In genomic region chr6:41051873-41052272, GRCh38 we compare ENCODE assay signal across 12 cellular contexts. TPM values are rescaled to one million over a fixed set of nuclear protein-coding genes. Genes with fewer than 3 reads are reported as not detected.
DNase-seq lines count a peak whose midpoint lies in the region; ATAC-seq and TF ChIP-seq lines count a peak whose summit lies in the region.
"Had no signal": no experiment of that assay in that cellular context is flagged by ENCODE, and none has a peak within 500 bp of the region (broad histone marks: within the 10 kb centered on the region; RNA-seq: fewer than 3 reads in every experiment).

No MANE protein-coding gene starts in this region.

- no peak overlapping the region for H3K4me3 ChIP-seq in heart left ventricle
- no peak overlapping the region for H3K4me3 ChIP-seq in thymus (ENCODE audit: low read length)

- H3K4me1 ChIP-seq in heart left ventricle: peaks cover 0 to 52% (median 16%) of the 10 kb centered on the region in 12 donors
- H3K4me1 ChIP-seq in thymus (ENCODE audit: control insufficient read depth, insufficient read depth, low read length): peaks cover 48% of the 10 kb centered on the region

- peaks cover 16% of the 10 kb centered on the region for H3K4me1 Mint-ChIP-seq in activated naive CD8-positive, alpha-beta T cell treated with anti-CD3 and anti-CD28 coated beads, Interleukin-2, amount 10 ng/mL, durations not matched to agents 7 days and 5 days
- H3K4me1 Mint-ChIP-seq in mesothelial cell of epicardium: peaks cover 45% of the 10 kb centered on the region

- intact Hi-C loops in heart left ventricle (cut with DNase I) (no loop called here), left ventricle myocardium superior (cut with micrococcal nuclease) (no loop called here)

- H3K36me3 Mint-ChIP-seq in activated naive CD8-positive, alpha-beta T cell treated with anti-CD3 and anti-CD28 coated beads, Interleukin-2, amount 10 ng/mL, durations not matched to agents 7 days and 5 days: peaks cover 9% of the 10 kb centered on the region
- H3K36me3 Mint-ChIP-seq in mesothelial cell of epicardium: no peaks in the 10 kb centered on the region

- H3K27ac ChIP-seq in heart left ventricle (peak overlapping the region in 8 of 12 donors; percentile 2 to 93 (median 84)), thymus (ENCODE audit: low read depth) (peak overlapping the region; percentile 77)

- no peaks in the 10 kb centered on the region for H3K27me3 ChIP-seq in heart left ventricle
- no peaks in the 10 kb centered on the region for H3K27me3 ChIP-seq in thymus (ENCODE audit: control insufficient read depth, insufficient read depth)

- peak overlapping the region; percentile 6 for H3K4me3 Mint-ChIP-seq in activated naive CD8-positive, alpha-beta T cell treated with anti-CD3 and anti-CD28 coated beads, Interleukin-2, amount 10 ng/mL, durations not matched to agents 7 days and 5 days
- H3K4me3 Mint-ChIP-seq in mesothelial cell of epicardium: no peak overlapping the region

- no peaks in the 10 kb centered on the region for H3K9me3 Mint-ChIP-seq in activated naive CD8-positive, alpha-beta T cell treated with anti-CD3 and anti-CD28 coated beads, Interleukin-2, amount 10 ng/mL, durations not matched to agents 7 days and 5 days
- H3K9me3 Mint-ChIP-seq in mesothelial cell of epicardium: no peaks in the 10 kb centered on the region

- DNase-seq in heart left ventricle (no peak), left ventricle myocardium superior (no peak), NOMO-1 treated with dmso at 0.1 percent for 144 hours (lab: John Stamatoyannopoulos, UW; ENCODE audit: unreplicated experiment) (peak; percentile 57), NCI-H446 (lab: John Stamatoyannopoulos, UW) (no peak), mesothelial cell of epicardium (ENCODE audit: low spot score in 2 of 2, unreplicated experiment in 2 of 2) (no peak), DMS114 treated with DMSO at 0.1 percent for 48 hours (lab: John Stamatoyannopoulos, UW; ENCODE audit: unreplicated experiment) (no peak)
- no peak for DNase-seq in activated naive CD8-positive, alpha-beta T cell treated with anti-CD3 and anti-CD28 coated beads, Interleukin-2, amount 10 ng/mL, durations not matched to agents 7 days and 5 days
- DNase-seq: HCEC 1CT, NCI-H774, substantia nigra had no signal

- H3K36me3 ChIP-seq in heart left ventricle: peaks cover 0 to 4% (median 0%) of the 10 kb centered on the region in 9 donors
- peaks cover 3% of the 10 kb centered on the region for H3K36me3 ChIP-seq in thymus (ENCODE audit: control insufficient read depth, insufficient read depth)

- TF ChIP-seq CTCF in heart left ventricle (IDR thresholded peaks at IDR 0.05) (no peak), mesothelial cell of epicardium (IDR thresholded peaks at IDR 0.05; ENCODE audit: unreplicated experiment) (no peak)

- no peak for TF ChIP-seq POLR2A in heart left ventricle (IDR thresholded peaks at IDR 0.05)

- ATAC-seq in heart left ventricle: no peak
- ATAC-seq in left ventricle myocardium superior: no peak
- ATAC-seq in activated naive CD8-positive, alpha-beta T cell treated with anti-CD3 and anti-CD28 coated beads, Interleukin-2, amount 10 ng/mL, durations not matched to agents 7 days and 5 days (ENCODE audit: low read depth): peak; percentile 82

- 45 to 61% (median 56%) methylated on average over 5 of the region's 5 CpGs for WGBS in heart left ventricle, 4 donors
- 57% methylated on average over 5 of the region's 5 CpGs for WGBS in thymus

- H3K9me3 ChIP-seq in heart left ventricle: no peaks in the 10 kb centered on the region
- no peaks in the 10 kb centered on the region for H3K9me3 ChIP-seq in thymus (ENCODE audit: control insufficient read depth)

- no peaks in the 10 kb centered on the region for H3K27me3 Mint-ChIP-seq in activated naive CD8-positive, alpha-beta T cell treated with anti-CD3 and anti-CD28 coated beads, Interleukin-2, amount 10 ng/mL, durations not matched to agents 7 days and 5 days
- no peaks in the 10 kb centered on the region for H3K27me3 Mint-ChIP-seq in mesothelial cell of epicardium (ENCODE audit: low read depth)

- POLR2A ChIA-PET in activated naive CD8-positive, alpha-beta T cell treated with anti-CD3 and anti-CD28 coated beads, Interleukin-2, amount 10 ng/mL, durations not matched to agents 7 days and 5 days (lab: Charles Lee): interaction anchor here (0.6 to 1.2 kb wide), 2 partner anchors 21 to 23 kb away, joined by 3 read pairs; partner anchors contain the start of gene NFYA

- H3K27ac Mint-ChIP-seq in activated naive CD8-positive, alpha-beta T cell treated with anti-CD3 and anti-CD28 coated beads, Interleukin-2, amount 10 ng/mL, durations not matched to agents 7 days and 5 days: peak overlapping the region; percentile 84
- no peak overlapping the region for H3K27ac Mint-ChIP-seq in mesothelial cell of epicardium

RNA-seq across cellular contexts. Expression of gene APOBEC2, which starts 1.1 kb away (rescaled TPM):
- 100 to 1,000 TPM; 139 to 524 (median 237) TPM for total RNA-seq in heart left ventricle
- polyA plus RNA-seq in heart left ventricle: 100 to 1,000 TPM in 1 of 2 donors, 10 to 100 TPM in 1; 72.3 to 237 TPM
- 237 TPM for total RNA-seq in left ventricle myocardium superior
- total RNA-seq in activated naive CD8-positive, alpha-beta T cell treated with anti-CD3 and anti-CD28 coated beads, Interleukin-2, amount 10 ng/mL, durations not matched to agents 7 days and 5 days: not detected
- 7.0 TPM for polyA plus RNA-seq in thymus
- 0.22 to 0.51 TPM (median 0.45 TPM) in 3 replicates for total RNA-seq in mesothelial cell of epicardium
- total RNA-seq: fibroblast of villous mesenchyme had no signal

RNA-seq across cellular contexts. Expression of gene TSPO2, which starts 9.6 kb away (rescaled TPM):
- total RNA-seq in heart left ventricle (not detected), left ventricle myocardium superior (not detected), mesothelial cell of epicardium (not detected in 3 replicates)
- polyA plus RNA-seq in heart left ventricle (not detected), thymus (0.09 TPM)
- not detected for total RNA-seq in activated naive CD8-positive, alpha-beta T cell treated with anti-CD3 and anti-CD28 coated beads, Interleukin-2, amount 10 ng/mL, durations not matched to agents 7 days and 5 days
- total RNA-seq: fibroblast of villous mesenchyme had no signal

RNA-seq across cellular contexts. Expression of gene UNC5CL, which starts 12.9 kb away (rescaled TPM):
- total RNA-seq in heart left ventricle: 1 to 10 TPM in 1 of 9 donors, under 1 TPM in 8; 0.21 to 1.1 (median 0.50) TPM
- polyA plus RNA-seq in heart left ventricle: under 1 TPM; 0.50 to 0.65 TPM
- total RNA-seq in left ventricle myocardium superior: 0.20 TPM
- total RNA-seq in activated naive CD8-positive, alpha-beta T cell treated with anti-CD3 and anti-CD28 coated beads, Interleukin-2, amount 10 ng/mL, durations not matched to agents 7 days and 5 days: 1 to 10 TPM; 3.0 to 4.2 TPM
- 5.8 TPM for polyA plus RNA-seq in thymus
- 2.0 to 2.2 TPM (median 2.1 TPM) in 3 replicates for total RNA-seq in mesothelial cell of epicardium

RNA-seq across cellular contexts. Expression of gene OARD1, which starts 20.3 kb away (rescaled TPM):
- total RNA-seq in heart left ventricle: 10 to 100 TPM; 12.8 to 21.8 (median 17.7) TPM
- polyA plus RNA-seq in heart left ventricle: 10 to 100 TPM; 26.6 to 28.1 TPM
- total RNA-seq in left ventricle myocardium superior: 22.2 TPM
- total RNA-seq in activated naive CD8-positive, alpha-beta T cell treated with anti-CD3 and anti-CD28 coated beads, Interleukin-2, amount 10 ng/mL, durations not matched to agents 7 days and 5 days: 10 to 100 TPM; 38.9 to 40.8 TPM
- polyA plus RNA-seq in thymus: 50.9 TPM
- 24.6 to 26.8 TPM (median 26.8 TPM) in 3 replicates for total RNA-seq in mesothelial cell of epicardium

RNA-seq across cellular contexts. Expression of gene NFYA, which starts 20.9 kb away (rescaled TPM):
- total RNA-seq in heart left ventricle (10 to 100 TPM in 4 of 9 donors, 1 to 10 TPM in 5; 6.5 to 12.5 (median 9.7) TPM), left ventricle myocardium superior (12.1 TPM), mesothelial cell of epicardium (64.2 to 69.1 TPM (median 64.7 TPM) in 3 replicates)
- polyA plus RNA-seq in heart left ventricle (1 to 10 TPM; 4.3 to 7.3 TPM), thymus (19.3 TPM)
- 10 to 100 TPM; 44.4 to 47.7 TPM for total RNA-seq in activated naive CD8-positive, alpha-beta T cell treated with anti-CD3 and anti-CD28 coated beads, Interleukin-2, amount 10 ng/mL, durations not matched to agents 7 days and 5 days

Comparison
In these comparisons a context has a peak if more than half of its experiments do, and no peak if none do; other contexts are left out.
1. RNA of gene APOBEC2, which starts 1.1 kb away (total RNA-seq): 237 TPM in left ventricle myocardium superior (single experiment) and 139 to 524 TPM in heart left ventricle; 0.22 to 0.51 TPM in mesothelial cell of epicardium and not detected in activated naive CD8-positive, alpha-beta T cell treated with anti-CD3 and anti-CD28 coated beads, Interleukin-2, amount 10 ng/mL, durations not matched to agents 7 days and 5 days; every median in the first group is over 10 times any median in the second.